In genomic region chr14:91573894-91574837, GRCh38 we compare ENCODE assay signal across 8 cellular contexts.
DNase-seq lines count a peak whose midpoint lies in the region; ATAC-seq, FAIRE-seq and TF ChIP-seq lines count a peak whose summit lies in the region.

No MANE protein-coding gene starts in this region.

- H3K36me3 ChIP-seq in pancreas, result no peaks in the 10 kb centered on the region
- no peaks in the 10 kb centered on the region for H3K36me3 ChIP-seq in thoracic aorta

- peaks cover 36% of the 10 kb centered on the region for H3K27me3 Mint-ChIP-seq in activated naive CD4-positive, alpha-beta T cell treated with anti-CD3 and anti-CD28 coated beads, Interleukin-2, amount 10 ng/mL, durations not matched to agents 7 days and 5 days
- H3K27me3 Mint-ChIP-seq in glutamatergic neuron (ENCODE audit: unreplicated experiment), result peaks cover 11% of the 10 kb centered on the region

- H3K27ac ChIP-seq in pancreas (no peak overlapping the region), thoracic aorta (peak overlapping the region; percentile 81 to 91)

- peak overlapping the region in 3 of 4 donors; percentile 18 to 38 (median 30) for H3K4me3 ChIP-seq in pancreas
- peak overlapping the region; percentile 84 for H3K4me3 ChIP-seq in thoracic aorta

- peaks cover 2% of the 10 kb centered on the region for H3K9me3 Mint-ChIP-seq in activated naive CD4-positive, alpha-beta T cell treated with anti-CD3 and anti-CD28 coated beads, Interleukin-2, amount 10 ng/mL, durations not matched to agents 7 days and 5 days
- peaks cover 2% of the 10 kb centered on the region for H3K9me3 Mint-ChIP-seq in glutamatergic neuron (ENCODE audit: unreplicated experiment)

- peak overlapping the region; percentile 19 for H3K27ac Mint-ChIP-seq in activated naive CD4-positive, alpha-beta T cell treated with anti-CD3 and anti-CD28 coated beads, Interleukin-2, amount 10 ng/mL, durations not matched to agents 7 days and 5 days
- no peak overlapping the region for H3K27ac Mint-ChIP-seq in glutamatergic neuron (ENCODE audit: unreplicated experiment)

- H3K4me3 Mint-ChIP-seq in activated naive CD4-positive, alpha-beta T cell treated with anti-CD3 and anti-CD28 coated beads, Interleukin-2, amount 10 ng/mL, durations not matched to agents 7 days and 5 days, result peak overlapping the region; percentile 71
- H3K4me3 Mint-ChIP-seq in glutamatergic neuron (ENCODE audit: unreplicated experiment), result peak overlapping the region; percentile 87

- H3K9me3 ChIP-seq in pancreas, result no peaks in the 10 kb centered on the region
- no peaks in the 10 kb centered on the region for H3K9me3 ChIP-seq in thoracic aorta

- H3K36me3 Mint-ChIP-seq in activated naive CD4-positive, alpha-beta T cell treated with anti-CD3 and anti-CD28 coated beads, Interleukin-2, amount 10 ng/mL, durations not matched to agents 7 days and 5 days, result no peaks in the 10 kb centered on the region
- peaks cover 5% of the 10 kb centered on the region for H3K36me3 Mint-ChIP-seq in glutamatergic neuron (ENCODE audit: unreplicated experiment)

- TF ChIP-seq CTCF in glutamatergic neuron (IDR thresholded peaks at IDR 0.05; ENCODE audit: partially characterized antibody, unreplicated experiment) (no peak), pancreas (IDR thresholded peaks at IDR 0.05) (no peak), thoracic aorta (IDR thresholded peaks at IDR 0.05) (peak; percentile 24)

- DNase-seq in DMS153 treated with DMSO at 0.1 percent for 48 hours (lab: John Stamatoyannopoulos, UW; ENCODE audit: unreplicated experiment) (peak; percentile 44), HT1080 (ENCODE audit: low read depth) (peak; percentile 29), SHP77 treated with DMSO at 0.1 percent for 48 hours (lab: John Stamatoyannopoulos, UW) (peak; percentile 16), glutamatergic neuron (peak; percentile 50), pancreas (peak; percentile 16 to 73 (median 46)), thoracic aorta (ENCODE audit: low spot score) (peak; percentile 53)
- DNase-seq in activated naive CD4-positive, alpha-beta T cell treated with anti-CD3 and anti-CD28 coated beads, Interleukin-2, amount 10 ng/mL, durations not matched to agents 7 days and 5 days, result peak; percentile 70

- WGBS in pancreas, 2 donors, result 14 to 53% methylated on average over 55 to 59 of the region's 59 CpGs

- no peak for FAIRE-seq in pancreas (lab: Jason Lieb, UNC)

- intact Hi-C loops in pancreas (cut with DNase I), result no loop called here

- ATAC-seq in pancreas, result peak; percentile 63 to 88 (median 78)
- ATAC-seq in thoracic aorta (ENCODE audit: insufficient number of reproducible peaks, low FRiP score, low read depth), result peak; percentile 66
- ATAC-seq in GM19023 (IDR thresholded peaks at IDR 0.05; ENCODE audit: unreplicated experiment), result no peak

- peaks cover 12% of the 10 kb centered on the region for H3K4me1 Mint-ChIP-seq in activated naive CD4-positive, alpha-beta T cell treated with anti-CD3 and anti-CD28 coated beads, Interleukin-2, amount 10 ng/mL, durations not matched to agents 7 days and 5 days
- H3K4me1 Mint-ChIP-seq in glutamatergic neuron (ENCODE audit: low read depth, unreplicated experiment), result no peaks in the 10 kb centered on the region

- CTCF ChIA-PET in activated naive CD4-positive, alpha-beta T cell treated with anti-CD3 and anti-CD28 coated beads, Interleukin-2, amount 10 ng/mL, durations not matched to agents 7 days and 5 days (lab: Charles Lee), result interaction anchor here (0.5 kb wide), 1 partner anchor 432 kb away, joined by 3 read pairs; no protein-coding TSS in a partner anchor

- H3K4me1 ChIP-seq in pancreas (no peaks in the 10 kb centered on the region), thoracic aorta (ENCODE audit: control insufficient read depth in 1 of 2, low read depth in 2 of 2) (peaks cover 5 to 9% of the 10 kb centered on the region in 2 donors)

- H3K27me3 ChIP-seq in pancreas (no peaks in the 10 kb centered on the region), thoracic aorta (replicated peaks; ENCODE audit: insufficient read depth) (no peaks in the 10 kb centered on the region)

Comparison
In these comparisons a context has a peak if more than half of its experiments do, and no peak if none do; other contexts are left out.
1. DNase-seq: peak in every context shown above with its lines; median percentile 70 in activated naive CD4-positive, alpha-beta T cell treated with anti-CD3 and anti-CD28 coated beads, Interleukin-2, amount 10 ng/mL, durations not matched to agents 7 days and 5 days; 53 in thoracic aorta; 50 in glutamatergic neuron; 46 in pancreas; 44 in DMS153 treated with DMSO at 0.1 percent for 48 hours; 29 in HT1080; 16 in SHP77 treated with DMSO at 0.1 percent for 48 hours.
2. H3K27ac ChIP-seq: peak in thoracic aorta (2 of 2); none in pancreas (0 of 4).